In the genomic region with DNA sequence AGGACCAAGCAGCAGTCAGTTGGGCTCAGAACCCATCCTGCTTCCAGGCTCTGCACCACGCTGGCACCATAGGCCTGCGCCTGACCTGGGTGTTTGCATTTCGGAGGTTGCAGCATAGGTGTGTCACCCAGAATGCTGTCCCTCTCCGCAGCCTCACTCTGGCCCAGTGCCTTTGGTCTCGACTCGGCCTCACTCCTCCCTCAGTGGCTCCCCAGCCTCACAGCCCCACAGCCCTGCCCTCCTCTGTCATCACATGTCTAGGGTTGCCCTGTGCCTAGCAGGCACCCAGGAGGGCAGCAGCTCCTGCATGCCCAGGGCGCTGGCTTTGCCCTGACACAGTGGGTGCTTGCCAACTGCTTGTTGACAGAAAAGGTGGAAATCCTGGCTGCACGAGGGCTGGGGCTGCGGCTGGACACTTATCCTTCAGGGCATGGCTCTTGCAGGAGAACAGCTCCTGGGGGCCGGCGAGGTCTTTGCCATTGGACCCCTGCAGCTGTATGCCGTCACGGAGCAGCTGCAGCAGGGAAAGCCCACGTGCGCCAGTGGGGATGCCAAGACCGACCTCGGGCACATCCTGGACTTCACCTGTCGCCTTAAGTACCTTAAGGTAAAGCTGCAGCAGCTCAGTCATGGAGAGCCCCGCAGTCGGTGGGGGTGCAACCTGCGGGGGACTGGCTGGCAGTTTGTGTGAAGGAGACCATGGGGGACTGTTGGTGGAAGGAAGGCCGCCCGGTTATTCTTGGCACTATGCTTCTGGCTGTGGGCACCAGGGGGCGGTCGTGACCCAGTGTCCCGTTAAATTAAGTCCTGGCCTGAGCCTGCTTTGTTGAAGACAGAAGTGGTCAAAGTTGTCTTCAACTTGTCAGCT, we compare ENCODE assay signal across 7 cellular contexts. TPM values are rescaled to one million over a fixed set of nuclear protein-coding genes. Genes with fewer than 3 reads are reported as not detected.
DNase-seq lines count a peak whose midpoint lies in the region; ATAC-seq, FAIRE-seq and TF ChIP-seq lines count a peak whose summit lies in the region.

No MANE protein-coding gene starts in this region.

- no peaks in the 10 kb centered on the region for H3K9me3 ChIP-seq in PC-3 (ENCODE audit: low read length)
- no peaks in the 10 kb centered on the region for H3K9me3 ChIP-seq in colonic mucosa
- H3K9me3 ChIP-seq in upper lobe of left lung = no peaks in the 10 kb centered on the region

- H3K36me3 ChIP-seq in PC-3 (ENCODE audit: low read depth, low read length) (peaks cover 38% of the 10 kb centered on the region), colonic mucosa (peaks cover 5% of the 10 kb centered on the region), upper lobe of left lung (peaks cover 10 to 60% (median 49%) of the 10 kb centered on the region in 4 donors)

- CTCF ChIA-PET in PC-3 (lab: Charles Lee) = no interaction called here

- TF ChIP-seq POLR2A in GM12891 (IDR thresholded peaks at IDR 0.05; ENCODE audit: low read depth, low read length) = no peak
- no peak for TF ChIP-seq POLR2A in upper lobe of left lung (IDR thresholded peaks at IDR 0.05)

- 40 to 47% methylated on average over 3 to 26 of the region's 26 CpGs for WGBS in upper lobe of left lung, 2 donors

- ATAC-seq in PC-3 = peak; percentile 85
- peak; percentile 78 to 87 for ATAC-seq in upper lobe of left lung (ENCODE audit: low FRiP score in 2 of 2)

- no peaks in the 10 kb centered on the region for H3F3A ChIP-seq in PC-3 (ENCODE audit: low read length, unreplicated experiment)

- no peak overlapping the region for H3K27ac ChIP-seq in PC-3 (ENCODE audit: low read length)
- no peak overlapping the region for H3K27ac ChIP-seq in colonic mucosa
- H3K27ac ChIP-seq in upper lobe of left lung = peak overlapping the region in 3 of 4 donors; percentile 44 to 56 (median 47)

- peak; percentile 74 for TF ChIP-seq CTCF in PC-3 (conservative IDR thresholded peaks at IDR 0.05; ENCODE audit: low read depth, low read length)
- peak; percentile 54 for TF ChIP-seq CTCF in colonic mucosa (IDR thresholded peaks at IDR 0.05)
- peak; percentile 60 to 83 (median 72) for TF ChIP-seq CTCF in upper lobe of left lung (IDR thresholded peaks at IDR 0.05)

- H3K79me2 ChIP-seq in PC-3 (ENCODE audit: low read length) = peaks cover 12% of the 10 kb centered on the region; the same call in 1 of the 2 replicates

- TF ChIP-seq EP300 in upper lobe of left lung (IDR thresholded peaks at IDR 0.05) = no peak

- H3K4me2 ChIP-seq in PC-3 (ENCODE audit: low read length) = no peak overlapping the region

- intact Hi-C loops in PC-3 (cut with micrococcal nuclease) (loop anchor here (2.0 kb wide), 1 partner anchor 61 kb away; the partner anchor contains the start of gene NT5DC2), colonic mucosa (cut with DNase I) (no loop called here)

- no peak for DNase-seq in GM12891 (ENCODE audit: insufficient read length, low spot score)
- peak; percentile 55 for DNase-seq in PC-3
- DNase-seq in colonic mucosa = peak; percentile 52
- DNase-seq in medulla oblongata (ENCODE audit: extremely low spot score) = peak; percentile 78
- DNase-seq in upper lobe of left lung = peak; percentile 76 to 91
- no peak for DNase-seq in SK-N-DZ (ENCODE audit: low spot score)
- no peak for DNase-seq in NCI-H146 treated with DMSO at 0.1 percent for 48 hours (lab: John Stamatoyannopoulos, UW; ENCODE audit: unreplicated experiment)

- no peaks in the 10 kb centered on the region for H3K9me2 ChIP-seq in PC-3 (replicated peaks; ENCODE audit: low read length)

- H3K4me1 ChIP-seq in PC-3 (ENCODE audit: insufficient read depth, low read length) = no peaks in the 10 kb centered on the region
- no peaks in the 10 kb centered on the region for H3K4me1 ChIP-seq in colonic mucosa
- peaks cover 31 to 52% (median 39%) of the 10 kb centered on the region in 4 donors for H3K4me1 ChIP-seq in upper lobe of left lung

- no peak overlapping the region for H3K4me3 ChIP-seq in PC-3 (ENCODE audit: low read length)
- H3K4me3 ChIP-seq in colonic mucosa = no peak overlapping the region
- no peak overlapping the region for H3K4me3 ChIP-seq in upper lobe of left lung

- POLR2A ChIA-PET in PC-3 (lab: Charles Lee; ENCODE audit: unreplicated experiment) = no interaction called here

- H2AFZ ChIP-seq in PC-3 (ENCODE audit: low read length) = no peak overlapping the region

- H3K27me3 ChIP-seq in PC-3 (ENCODE audit: low read length) = no peaks in the 10 kb centered on the region
- H3K27me3 ChIP-seq in colonic mucosa = no peaks in the 10 kb centered on the region
- H3K27me3 ChIP-seq in upper lobe of left lung = no peaks in the 10 kb centered on the region

- no peak overlapping the region for H3K9ac ChIP-seq in PC-3 (ENCODE audit: low read length)
- H3K9ac ChIP-seq in colonic mucosa (ENCODE audit: low read depth in 2 of 2, low read length in 2 of 2) = no peak overlapping the region

- no peaks in the 10 kb centered on the region; the same call in 1 of the 2 replicates for H4K20me1 ChIP-seq in PC-3 (ENCODE audit: low read length)

- no TSS peak for BruUV-seq in PC-3 (replicated peaks; lab: Mats Ljungman, UMichigan)

- peak; percentile 89 for FAIRE-seq in GM12891 (lab: Jason Lieb, UNC)

TF ChIP-seq in GM12891, 5 proteins besides CTCF, POLR2A, EP300 and RAD21:
- TF ChIP-seq PAX5 (IDR thresholded peaks at IDR 0.05; ENCODE audit: insufficient read depth, low read length, severe bottlenecking) (no peak), POU2F2 (IDR thresholded peaks at IDR 0.05; ENCODE audit: low read depth, low read length) (no peak), POLR2AphosphoS5 (IDR thresholded peaks at IDR 0.05; ENCODE audit: low read depth, low read length) (no peak), TAF1 (IDR thresholded peaks at IDR 0.05; ENCODE audit: low read depth, low read length) (no peak), SPI1 (IDR thresholded peaks at IDR 0.05; ENCODE audit: low read depth, low read length) (no peak)

RNA-seq across cellular contexts. Expression of gene NISCH, which starts 16.2 kb away (rescaled TPM):
- polyA plus RNA-seq in GM12891 (2012; ENCODE audit: low read depth, missing spikeins) = 26.0 TPM
- 60.4 and 65.3 TPM in 2 replicates for total RNA-seq in PC-3 (2014; rRNA removed)
- total RNA-seq in colonic mucosa = 10 to 100 TPM; 43.2 to 60.5 TPM
- total RNA-seq in upper lobe of left lung = 100 to 1,000 TPM in 2 of 6 donors, 10 to 100 TPM in 4; 60.7 to 288 (median 83.0) TPM
- 28.0 and 49.3 TPM in 2 replicates for polyA plus RNA-seq in SK-N-DZ (2014; cell fraction: cytosol; rRNA removed)
- 168 and 213 TPM in 2 replicates for polyA plus RNA-seq in SK-N-DZ (2014; cell fraction: nucleus; rRNA removed)

RNA-seq across cellular contexts. Expression of gene TNNC1, which starts 17.8 kb away (rescaled TPM):
- polyA plus RNA-seq in GM12891 (2012; ENCODE audit: low read depth, missing spikeins) = 1.3 TPM
- total RNA-seq in PC-3 (2014; rRNA removed) (1.9 and 4.9 TPM in 2 replicates), colonic mucosa (1 to 10 TPM; 1.1 to 1.5 TPM), upper lobe of left lung (100 to 1,000 TPM in 4 of 6 donors, 10 to 100 TPM in 2; 28.3 to 196 (median 122) TPM)
- polyA plus RNA-seq in SK-N-DZ (2014; cell fraction: cytosol; rRNA removed) = 2.7 and 3.3 TPM in 2 replicates
- polyA plus RNA-seq in SK-N-DZ (2014; cell fraction: nucleus; rRNA removed) = 1.7 and 6.5 TPM in 2 replicates

RNA-seq across cellular contexts. Expression of gene STAB1, which starts 23.5 kb away (rescaled TPM):
- polyA plus RNA-seq in GM12891 (2012; ENCODE audit: low read depth, missing spikeins) = 0.08 TPM
- total RNA-seq in PC-3 (2014; rRNA removed) (0.33 TPM in 1 of 2 replicates, not detected in the other), colonic mucosa (10 to 100 TPM; 41.1 to 46.5 TPM), upper lobe of left lung (100 to 1,000 TPM in 4 of 6 donors, 10 to 100 TPM in 2; 42.9 to 259 (median 125) TPM)
- 0.17 and 0.36 TPM in 2 replicates for polyA plus RNA-seq in SK-N-DZ (2014; cell fraction: cytosol; rRNA removed)
- polyA plus RNA-seq in SK-N-DZ (2014; cell fraction: nucleus; rRNA removed) = 4.5 and 8.7 TPM in 2 replicates

RNA-seq across cellular contexts. Expression of gene SEMA3G, which starts 26.7 kb away (rescaled TPM):
- 0.03 TPM for polyA plus RNA-seq in GM12891 (2012; ENCODE audit: low read depth, missing spikeins)
- total RNA-seq in PC-3 (2014; rRNA removed) (0.77 and 1.6 TPM in 2 replicates), colonic mucosa (1 to 10 TPM; 2.4 to 2.6 TPM), upper lobe of left lung (10 to 100 TPM in 5 of 6 donors, 1 to 10 TPM in 1; 5.1 to 69.0 (median 20.7) TPM)
- polyA plus RNA-seq in SK-N-DZ (2014; cell fraction: cytosol; rRNA removed) = 0.24 and 1.3 TPM in 2 replicates
- 0.39 and 2.1 TPM in 2 replicates for polyA plus RNA-seq in SK-N-DZ (2014; cell fraction: nucleus; rRNA removed)

Comparison
In these comparisons a context has a peak if more than half of its experiments do, and no peak if none do; other contexts are left out.
1. DNase-seq: peak in PC-3 (single experiment), colonic mucosa (single experiment), medulla oblongata (single experiment) and upper lobe of left lung (2 of 2); none in GM12891 (single experiment), SK-N-DZ (single experiment) and NCI-H146 treated with DMSO at 0.1 percent for 48 hours (single experiment).
2. H3K27ac ChIP-seq: peak in upper lobe of left lung (3 of 4); none in PC-3 (single experiment) and colonic mucosa (single experiment).
3. RNA of gene STAB1, which starts 23.5 kb away (total RNA-seq): 42.9 to 259 TPM in upper lobe of left lung and 41.1 to 46.5 TPM in colonic mucosa; 0.33 TPM in PC-3; every median in the first group is over 10 times any median in the second.
4. Peak in every context shown above with its lines, with median percentiles within 50 percentile points of each other: CTCF ChIP-seq.